9 cellular contexts compared by ENCODE assay signal in genomic region chr6:41577865-41578713, GRCh38. TPM values are rescaled to one million over a fixed set of nuclear protein-coding genes. Genes with fewer than 3 reads are reported as not detected.
A peak's percentile ranks its signal among the peaks of the same experiment; 100 is the strongest.
DNase-seq lines count a peak whose midpoint lies in the region; ATAC-seq, FAIRE-seq and TF ChIP-seq lines count a peak whose summit lies in the region.
"Had no signal": no experiment of that assay in that cellular context is flagged by ENCODE, and none has a peak within 500 bp of the region (broad histone marks: within the 10 kb centered on the region; RNA-seq: fewer than 3 reads in every experiment).

No MANE protein-coding gene starts in this region.

- peaks cover 37 to 47% (median 40%) of the 10 kb centered on the region in 3 donors for H3K4me1 Mint-ChIP-seq in naive B cell

- intact Hi-C loops in dorsolateral prefrontal cortex (cut with DNase I) = no loop called here

- no peak overlapping the region for H3K4me3 Mint-ChIP-seq in naive B cell
- H3K4me3 Mint-ChIP-seq: IgD-negative memory B cell had no signal

- H3K27me3 Mint-ChIP-seq in naive B cell = no peaks in the 10 kb centered on the region
- H3K27me3 Mint-ChIP-seq: IgD-negative memory B cell had no signal

- DNase-seq in H54 (ENCODE audit: insufficient read length, low spot score) (peak; percentile 90), NCI-H524 (lab: John Stamatoyannopoulos, UW) (peak; percentile 82 to 93), dorsolateral prefrontal cortex (no peak), naive B cell (no peak), NCI-H446 treated with DMSO at 0.1 percent for 48 hours (lab: John Stamatoyannopoulos, UW) (no peak)
- DNase-seq in activated CD4-positive, CD25-positive, alpha-beta regulatory T cell (lab: John Stamatoyannopoulos, UW) = no peak

- ATAC-seq in naive B cell (ENCODE audit: low read depth in 2 of 2) (no peak), GM18519 (IDR thresholded peaks at IDR 0.05; ENCODE audit: low FRiP score, unreplicated experiment) (no peak), HG03469 (IDR thresholded peaks at IDR 0.05; ENCODE audit: unreplicated experiment) (no peak)

- peaks cover 0 to 8% of the 10 kb centered on the region in 2 donors for H3K36me3 Mint-ChIP-seq in naive B cell

- peak overlapping the region in 1 of 59 donors; percentile 19 for H3K4me3 ChIP-seq in dorsolateral prefrontal cortex

- peak overlapping the region in 5 of 6 donors; percentile 17 to 93 (median 69) for H3K27ac Mint-ChIP-seq in naive B cell
- H3K27ac Mint-ChIP-seq: IgD-negative memory B cell had no signal

- no peak for TF ChIP-seq POLR2A in H54 (IDR thresholded peaks at IDR 0.05; ENCODE audit: low read depth, low read length)

- peak overlapping the region in 47 of 59 donors; percentile 3 to 79 (median 55) for H3K27ac ChIP-seq in dorsolateral prefrontal cortex

- no peak for TF ChIP-seq CTCF in dorsolateral prefrontal cortex (IDR thresholded peaks at IDR 0.05 in 54 of 56, conservative IDR thresholded peaks at IDR 0.05 in 2 of 56; ENCODE audit: low read depth in 1 of 56, partially characterized antibody in 56 of 56)

- peak; percentile 82 for FAIRE-seq in H54 (lab: Jason Lieb, UNC)

- no peaks in the 10 kb centered on the region for H3K9me3 Mint-ChIP-seq in naive B cell
- H3K9me3 Mint-ChIP-seq: IgD-negative memory B cell had no signal

- no peaks in the 10 kb centered on the region for H3K27me3 ChIP-seq in dorsolateral prefrontal cortex

RNA-seq across cellular contexts. Expression of gene FOXP4, which starts 31.9 kb away (rescaled TPM):
- total RNA-seq in dorsolateral prefrontal cortex = 10 to 100 TPM; 19.2 to 35.8 (median 25.0) TPM
- 1 to 10 TPM in 5 of 6 donors, under 1 TPM in 1; 0.55 to 4.7 (median 2.2) TPM for polyA plus RNA-seq in naive B cell (ENCODE audit: low read depth in 6 of 6)

Comparison
In these comparisons a context has a peak if more than half of its experiments do, and no peak if none do; other contexts are left out.
1. DNase-seq: peak in H54 (single experiment) and NCI-H524 (2 of 2); none in dorsolateral prefrontal cortex (0 of 10), naive B cell (single experiment), NCI-H446 treated with DMSO at 0.1 percent for 48 hours (single experiment) and activated CD4-positive, CD25-positive, alpha-beta regulatory T cell (0 of 4).